In the genomic region with DNA sequence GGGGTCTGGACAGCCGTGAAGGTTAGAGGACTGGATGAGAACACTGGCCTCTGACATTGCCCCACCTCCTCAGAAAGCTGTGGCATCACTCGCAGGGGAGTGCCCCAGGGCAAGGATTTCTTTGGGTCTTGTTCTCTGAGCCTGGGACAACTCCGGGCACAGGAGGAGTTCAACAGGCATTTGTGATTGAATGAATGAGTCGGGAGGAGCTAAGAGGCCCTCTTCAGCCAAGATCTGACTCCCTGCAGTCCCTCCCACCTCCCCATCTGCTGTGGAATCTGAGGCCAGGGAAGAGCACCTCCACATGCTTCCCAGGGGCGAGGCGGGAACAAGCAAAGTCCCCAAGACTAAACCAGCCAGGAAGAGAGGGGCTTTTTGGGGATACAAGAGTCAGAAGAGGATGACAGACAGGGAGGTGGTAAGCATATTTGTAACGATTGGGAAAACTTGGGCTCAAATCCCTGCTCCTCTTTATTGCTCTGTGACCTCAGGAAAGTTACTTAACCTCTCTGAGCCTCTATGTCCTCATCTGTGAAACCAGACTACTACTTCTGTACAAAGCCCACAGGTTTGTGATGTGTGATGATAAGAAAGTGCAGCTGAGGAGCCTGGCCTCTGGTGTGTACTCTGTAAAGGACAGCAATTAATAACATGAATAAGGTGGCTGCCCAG, we compare ENCODE assay signal across 21 cellular contexts. TPM values are rescaled to one million over a fixed set of nuclear protein-coding genes. Genes with fewer than 3 reads are reported as not detected.
DNase-seq lines count a peak whose midpoint lies in the region; ATAC-seq and TF ChIP-seq lines count a peak whose summit lies in the region.
"Had no signal": no experiment of that assay in that cellular context is flagged by ENCODE, and none has a peak within 500 bp of the region (broad histone marks: within the 10 kb centered on the region; RNA-seq: fewer than 3 reads in every experiment).

No MANE protein-coding gene starts in this region.

- H3K27me3 ChIP-seq in HUES64 (ENCODE audit: insufficient read depth, low read length) (no peaks in the 10 kb centered on the region), WERI-Rb-1 (ENCODE audit: insufficient read depth, low read depth, severe bottlenecking) (no peaks in the 10 kb centered on the region)

- H3K9me3 ChIP-seq in HUES64 (ENCODE audit: insufficient read depth, low read depth, low read length) (no peaks in the 10 kb centered on the region), WERI-Rb-1 (ENCODE audit: severe bottlenecking) (no peaks in the 10 kb centered on the region)
- H3K9me3 ChIP-seq: esophagus squamous epithelium, prostate gland had no signal

- 20% methylated on average over 7 of the region's 7 CpGs for WGBS in HUES64

- H3K36me3 Mint-ChIP-seq in memory B cell (peaks cover 6% of the 10 kb centered on the region), CD14-positive monocyte (peaks cover 26 to 30% of the 10 kb centered on the region in 2 donors)
- H3K36me3 Mint-ChIP-seq: activated CD4-positive, alpha-beta memory T cell treated with anti-CD3 and anti-CD28 coated beads for 36 hours; activated naive CD8-positive, alpha-beta T cell; naive thymus-derived CD4-positive, alpha-beta T cell had no signal

- peak overlapping the region; percentile 81 for H3K27ac Mint-ChIP-seq in memory B cell
- peak overlapping the region in 2 of 7 donors; percentile 15 to 71 for H3K27ac Mint-ChIP-seq in CD14-positive monocyte
- H3K27ac Mint-ChIP-seq: activated CD4-positive, alpha-beta memory T cell treated with anti-CD3 and anti-CD28 coated beads for 36 hours; activated naive CD8-positive, alpha-beta T cell; activated T-cell treated with anti-CD3 and anti-CD28 coated beads, Interleukin-2, amount 50 U/mL, for 24 hours had no signal

- H3K4me3 Mint-ChIP-seq in memory B cell (peak overlapping the region; percentile 72), CD14-positive monocyte (no peak overlapping the region)
- H3K4me3 Mint-ChIP-seq: activated CD4-positive, alpha-beta memory T cell treated with anti-CD3 and anti-CD28 coated beads for 36 hours; activated naive CD8-positive, alpha-beta T cell; activated T-cell treated with anti-CD3 and anti-CD28 coated beads, Interleukin-2, amount 50 U/mL, for 24 hours had no signal

- no peaks in the 10 kb centered on the region for H3K27me3 Mint-ChIP-seq in memory B cell
- peaks cover 5 to 9% (median 5%) of the 10 kb centered on the region in 3 donors for H3K27me3 Mint-ChIP-seq in CD14-positive monocyte (ENCODE audit: low read depth in 3 of 3)
- H3K27me3 Mint-ChIP-seq: activated CD4-positive, alpha-beta memory T cell treated with anti-CD3 and anti-CD28 coated beads for 36 hours; activated naive CD8-positive, alpha-beta T cell had no signal

- H3K9ac ChIP-seq in HUES64 (ENCODE audit: low read depth, low read length): no peak overlapping the region
- H3K9ac ChIP-seq: GM23248, KMS-11 had no signal

- peak overlapping the region; percentile 74; the same call in 1 of the 2 replicates for H3K27ac ChIP-seq in HUES64 (ENCODE audit: low read depth, low read length)
- H3K27ac ChIP-seq in WERI-Rb-1: no peak overlapping the region
- H3K27ac ChIP-seq: esophagus squamous epithelium, GM23248, KMS-11, prostate gland had no signal

- TF ChIP-seq CTCF in WERI-Rb-1 (IDR thresholded peaks at IDR 0.05; ENCODE audit: low read depth, low read length) (peak; percentile 30; the same call in 1 of the 2 replicates), CD14-positive monocyte (IDR thresholded peaks at IDR 0.05) (no peak)

- DNase-seq in DMS 273 (lab: John Stamatoyannopoulos, UW; ENCODE audit: unreplicated experiment): peak; percentile 80
- no peak for DNase-seq in WERI-Rb-1
- no peak for DNase-seq in memory B cell (ENCODE audit: low spot score in 2 of 2)
- no peak for DNase-seq in CD14-positive monocyte (ENCODE audit: low spot score)
- DNase-seq in superior temporal gyrus (ENCODE audit: extremely low spot score): no peak
- DNase-seq in kidney glomerular epithelial cell (lab: John Stamatoyannopoulos, UW): no peak
- DNase-seq: activated CD4-positive, alpha-beta memory T cell treated with anti-CD3 and anti-CD28 coated beads for 36 hours; activated T-cell treated with anti-CD3 and anti-CD28 coated beads, Interleukin-2, amount 50 U/mL, for 24 hours; Calu3; esophagus squamous epithelium; GM23248; naive thymus-derived CD4-positive, alpha-beta T cell; NCI-H1105; OCI-M1; small intestine had no signal

- intact Hi-C loops in CD14-positive monocyte (cut with micrococcal nuclease): loop anchor here in 1 of 2 donors (10.0 kb wide), 1 partner anchor 390 kb away; no protein-coding TSS in a partner anchor

- no peaks in the 10 kb centered on the region for H3K9me3 Mint-ChIP-seq in memory B cell
- peaks cover 0 to 3% (median 0%) of the 10 kb centered on the region in 7 donors for H3K9me3 Mint-ChIP-seq in CD14-positive monocyte
- H3K9me3 Mint-ChIP-seq: activated CD4-positive, alpha-beta memory T cell treated with anti-CD3 and anti-CD28 coated beads for 36 hours; activated T-cell treated with anti-CD3 and anti-CD28 coated beads, Interleukin-2, amount 50 U/mL, for 24 hours had no signal

- peaks cover 18% of the 10 kb centered on the region for H3K4me1 ChIP-seq in HUES64 (ENCODE audit: insufficient read depth, low read length)
- H3K4me1 ChIP-seq: prostate gland had no signal

- H3K4me3 ChIP-seq in HUES64 (ENCODE audit: low read length): no peak overlapping the region
- H3K4me3 ChIP-seq in WERI-Rb-1 (ENCODE audit: low read depth, low read length): no peak overlapping the region
- H3K4me3 ChIP-seq: esophagus squamous epithelium, GM23248, lung, prostate gland had no signal

- H3K36me3 ChIP-seq in HUES64 (ENCODE audit: insufficient read depth, low read length) (no peaks in the 10 kb centered on the region; the same call in 1 of the 2 replicates), WERI-Rb-1 (peaks cover 80% of the 10 kb centered on the region)
- H3K36me3 ChIP-seq: prostate gland had no signal

- H3K4me1 Mint-ChIP-seq in memory B cell (peaks cover 66% of the 10 kb centered on the region), CD14-positive monocyte (peaks cover 71% of the 10 kb centered on the region)

- ATAC-seq in memory B cell (ENCODE audit: low read depth): no peak
- ATAC-seq in GM18511 (IDR thresholded peaks at IDR 0.05; ENCODE audit: unreplicated experiment): no peak
- ATAC-seq: naive thymus-derived CD4-positive, alpha-beta T cell had no signal

RNA-seq across cellular contexts. Expression of a gene that starts 6.4 kb away (rescaled TPM):
- polyA plus RNA-seq in HUES64 (2013, experiment 1 of 2): 44.9 TPM
- polyA plus RNA-seq in HUES64 (2013, experiment 2 of 2): 50.0 TPM
- polyA plus RNA-seq in CD14-positive monocyte: 10 to 100 TPM; 11.3 to 13.2 TPM
